ENCODE assay signal across 32 cellular contexts in the genomic region with DNA sequence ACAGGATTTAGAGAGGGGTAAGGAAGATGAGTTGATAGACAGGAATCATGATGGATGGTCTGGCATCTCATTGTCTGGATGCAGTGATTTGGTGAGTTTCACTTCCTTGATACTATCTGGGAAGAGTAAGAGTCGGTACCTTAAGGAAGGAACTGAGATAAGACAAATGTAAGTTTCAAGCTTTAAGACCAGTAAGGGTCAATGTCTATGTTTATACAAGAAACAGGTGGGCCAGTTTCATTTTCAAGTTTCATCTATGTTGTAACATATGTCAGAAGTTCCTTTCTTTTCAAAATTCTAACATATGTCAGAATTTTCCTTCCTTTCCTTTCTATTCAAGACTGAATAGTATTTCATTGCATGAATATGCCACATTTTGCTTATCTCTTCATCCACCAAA.
"Had no signal": no experiment of that assay in that cellular context is flagged by ENCODE, and none has a peak within 500 bp of the region (broad histone marks: within the 10 kb centered on the region; RNA-seq: fewer than 3 reads in every experiment).

No MANE protein-coding gene starts in this region.

- FAIRE-seq: colon had no signal

- ATAC-seq: activated CD4-positive, alpha-beta T cell treated with anti-CD3 and anti-CD28 coated beads for 36 hours; activated CD4-positive, CD25-positive, alpha-beta regulatory T cell treated with anti-CD3 and anti-CD28 coated beads, Interleukin-2, amount 50 U/mL, for 24 hours; activated CD8-positive, alpha-beta memory T cell treated with anti-CD3 and anti-CD28 coated beads, Interleukin-2, amount 10 ng/mL, durations not matched to agents 7 days and 5 days; activated CD8-positive, alpha-beta T cell treated with anti-CD3 and anti-CD28 coated beads, Interleukin-2, amount 10 ng/mL, durations not matched to agents 7 days and 5 days; activated naive CD8-positive, alpha-beta T cell treated with anti-CD3 and anti-CD28 coated beads, Interleukin-2, amount 50 U/mL, for 24 hours; body of pancreas; effector memory CD8-positive, alpha-beta T cell; foreskin keratinocyte; gastrocnemius medialis; heart left ventricle had no signal

- H3K4me1 ChIP-seq: adrenal gland, body of pancreas, esophagus muscularis mucosa, foreskin keratinocyte, gastrocnemius medialis, heart left ventricle had no signal

- H3K4me3 ChIP-seq: adrenal gland, body of pancreas, esophagus muscularis mucosa, gastrocnemius medialis, heart left ventricle had no signal

- H3K36me3 ChIP-seq: adrenal gland, esophagus muscularis mucosa, gastrocnemius medialis, heart left ventricle, WERI-Rb-1 had no signal

- H3K9me3 ChIP-seq: adrenal gland, body of pancreas, esophagus muscularis mucosa, gastrocnemius medialis, heart left ventricle had no signal

- DNase-seq: activated B cell treated with CpG ODN at 0.5 μM for 24 hours; activated CD4-positive, alpha-beta memory T cell treated with anti-CD3 and anti-CD28 coated beads for 36 hours; activated CD4-positive, alpha-beta T cell treated with anti-CD3 and anti-CD28 coated beads for 36 hours; activated CD4-positive, alpha-beta T cell treated with anti-CD3 and anti-CD28 coated beads, Interleukin-2, amount 10 ng/mL, durations not matched to agents 24 days and 14 days; activated CD8-positive, alpha-beta memory T cell treated with anti-CD3 and anti-CD28 coated beads, Interleukin-2, amount 10 ng/mL, durations not matched to agents 7 days and 5 days; activated CD8-positive, alpha-beta memory T cell treated with anti-CD3 and anti-CD28 coated beads, Interleukin-2, amount 50 U/mL, for 4 hours; activated CD8-positive, alpha-beta T cell treated with anti-CD3 and anti-CD28 coated beads, Interleukin-2, amount 10 ng/mL, durations not matched to agents 7 days and 5 days; activated effector memory CD4-positive, alpha-beta T cell treated with anti-CD3 and anti-CD28 coated beads, Interleukin-2, amount 50 U/mL, for 16 hours; activated naive CD4-positive, alpha-beta T cell treated with anti-CD3 and anti-CD28 coated beads for 36 hours; activated naive CD8-positive, alpha-beta T cell treated with anti-CD3 and anti-CD28 coated beads for 36 hours; activated naive CD8-positive, alpha-beta T cell treated with anti-CD3 and anti-CD28 coated beads, Interleukin-2, amount 50 U/mL, for 24 hours; activated T-cell treated with anti-CD3 and anti-CD28 coated beads, Interleukin-2, amount 50 U/mL, for 1 hour; activated T-cell treated with anti-CD3 and anti-CD28 coated beads, Interleukin-2, amount 50 U/mL, for 48 hours; adrenal gland; amygdala; aorta; body of pancreas; caudate nucleus; cortex of kidney; dermis blood vessel endothelial cell; effector CD4-positive, alpha-beta T cell; effector memory CD8-positive, alpha-beta T cell; erythroblast; foreskin keratinocyte; gastrocnemius medialis; glutamatergic neuron; heart left ventricle; T1000; WERI-Rb-1 had no signal

- H3K27me3 ChIP-seq: adrenal gland, body of pancreas, esophagus muscularis mucosa, foreskin keratinocyte, gastrocnemius medialis, heart left ventricle had no signal

- H3K27ac ChIP-seq: adrenal gland, body of pancreas, esophagus muscularis mucosa, foreskin keratinocyte, gastrocnemius medialis, heart left ventricle, WERI-Rb-1 had no signal
